23 cellular contexts compared by ENCODE assay signal in the genomic region with DNA sequence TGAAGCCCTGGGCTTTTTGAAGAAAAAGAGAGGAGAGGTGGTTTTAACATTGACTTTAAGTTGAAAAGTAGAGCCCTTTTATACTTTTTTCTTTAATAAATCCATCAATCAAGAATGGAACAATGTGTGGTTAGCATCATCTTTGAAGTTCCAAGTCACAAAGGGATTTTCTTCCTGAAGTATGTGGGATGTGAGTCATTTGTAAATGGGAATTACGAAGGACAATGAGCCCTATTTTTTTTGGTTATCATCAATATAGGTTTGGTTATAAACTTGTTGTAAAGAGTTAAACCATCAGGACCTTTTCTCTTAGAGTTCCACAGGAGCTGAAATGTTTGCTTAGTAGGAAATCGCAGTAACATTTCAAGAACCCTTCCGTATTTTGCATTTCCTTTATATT.
"Had no signal": no experiment of that assay in that cellular context is flagged by ENCODE, and none has a peak within 500 bp of the region (broad histone marks: within the 10 kb centered on the region; RNA-seq: fewer than 3 reads in every experiment).

No MANE protein-coding gene starts in this region.

- H3K9me3 ChIP-seq: esophagus muscularis mucosa, left lung, psoas muscle, right atrium auricular region, tibial nerve had no signal

- H3K36me3 ChIP-seq: brain microvascular endothelial cell, esophagus muscularis mucosa, left lung, neural progenitor cell, right atrium auricular region, tibial nerve had no signal

- DNase-seq: activated B cell treated with CpG ODN at 0.5 μM for 24 hours; activated naive CD4-positive, alpha-beta T cell; activated T-cell treated with anti-CD3 and anti-CD28 coated beads for 4 hours; activated T-cell treated with anti-CD3 and anti-CD28 coated beads, Interleukin-2, amount 50 U/mL, for 72 hours; anterior cingulate cortex; brain microvascular endothelial cell; left lung; mesendoderm; natural killer cell; occipital lobe; psoas muscle; stimulated activated CD4-positive, alpha-beta T cell treated with anti-CD3 and anti-CD28 coated beads, Interleukin-15, amount 100 ng/mL, for 24 hours; stimulated activated CD4-positive, alpha-beta T cell treated with anti-CD3 and anti-CD28 coated beads, Interleukin-2, amount 100 ng/mL, for 24 hours; stimulated activated naive CD4-positive, alpha-beta T cell; SW 1271; T-helper 2 cell had no signal

- H3K4me1 ChIP-seq: neural progenitor cell had no signal

- H3K27me3 ChIP-seq: brain microvascular endothelial cell, esophagus muscularis mucosa, left lung, neural progenitor cell, right atrium auricular region, tibial nerve had no signal

- H2AFZ ChIP-seq: neural progenitor cell, parathyroid adenoma had no signal

- H3K4me3 ChIP-seq: coronary artery, esophagus muscularis mucosa, left lung, lung, neural progenitor cell, psoas muscle, right atrium auricular region, tibial nerve had no signal

- H3K27ac ChIP-seq: brain microvascular endothelial cell, coronary artery, esophagus muscularis mucosa, left lung, neural progenitor cell, parathyroid adenoma, psoas muscle, right atrium auricular region had no signal

- H3K4me2 ChIP-seq: neural progenitor cell had no signal

- H3K9ac ChIP-seq: neural progenitor cell, parathyroid adenoma had no signal
